8 cellular contexts compared by ENCODE assay signal in the genomic region with DNA sequence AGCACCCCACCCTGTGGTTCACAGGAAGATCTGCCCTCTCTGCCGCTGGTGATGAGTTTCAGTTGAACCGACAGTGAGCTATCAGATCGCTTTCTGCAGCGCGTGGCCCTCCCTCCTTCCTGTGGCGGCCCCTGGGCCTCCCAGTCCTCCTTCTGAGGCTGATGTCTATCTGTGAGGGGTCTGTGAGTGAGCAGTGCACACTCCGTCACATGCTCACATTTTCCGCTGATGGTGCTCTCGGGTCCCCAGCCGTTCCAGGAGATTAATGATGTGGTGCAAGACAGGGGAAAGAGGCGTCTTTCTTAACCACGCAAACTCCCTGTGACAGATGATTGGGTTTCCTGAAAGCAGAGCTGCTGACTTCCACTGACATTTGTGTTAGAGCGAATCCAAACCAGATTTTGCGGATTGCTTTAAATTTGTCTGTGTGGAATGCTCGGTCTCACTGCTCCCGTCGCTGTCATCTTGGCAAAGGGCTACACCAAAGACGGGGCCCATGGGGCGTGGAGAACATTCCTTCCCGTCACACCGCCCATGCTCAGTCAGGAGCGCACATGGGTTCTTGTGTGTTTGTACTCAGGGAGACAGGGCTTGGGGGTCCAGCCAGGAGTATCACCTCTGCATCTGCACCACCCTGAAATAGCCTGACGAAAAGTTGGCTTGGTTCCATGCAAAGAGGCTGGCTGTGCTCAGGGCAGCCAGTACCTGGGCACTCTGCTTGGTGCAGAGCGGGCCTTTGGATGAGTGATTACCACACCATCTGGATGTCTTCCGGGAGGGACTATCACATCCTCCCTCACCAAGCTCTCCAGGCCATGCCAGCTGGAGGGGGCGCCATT.
DNase-seq lines count a peak whose midpoint lies in the region; ATAC-seq and TF ChIP-seq lines count a peak whose summit lies in the region.

No MANE protein-coding gene starts in this region.

- H3K27ac Mint-ChIP-seq in natural killer cell = peak overlapping the region; percentile 57 to 61

- no peaks in the 10 kb centered on the region for H3K36me3 ChIP-seq in vagina

- no peaks in the 10 kb centered on the region for H3K36me3 Mint-ChIP-seq in natural killer cell

- no peak for TF ChIP-seq POLR2A in vagina (IDR thresholded peaks at IDR 0.05)

- H3K27me3 Mint-ChIP-seq in natural killer cell (ENCODE audit: low read depth in 2 of 2) = no peaks in the 10 kb centered on the region

- H3K27me3 ChIP-seq in vagina = no peaks in the 10 kb centered on the region

- ATAC-seq in GM21737 (IDR thresholded peaks at IDR 0.05; ENCODE audit: unreplicated experiment) = peak; percentile 81
- ATAC-seq in natural killer cell = peak; percentile 26 to 78 (median 74)

- TF ChIP-seq CTCF in coronary artery (IDR thresholded peaks at IDR 0.05) = no peak
- TF ChIP-seq CTCF in natural killer cell (IDR thresholded peaks at IDR 0.05) = no peak
- TF ChIP-seq CTCF in vagina (IDR thresholded peaks at IDR 0.05) = no peak

- intact Hi-C loops in natural killer cell (cut with micrococcal nuclease) = no loop called here
- intact Hi-C loops in vagina (cut with DNase I) = no loop called here

- H3K4me3 Mint-ChIP-seq in natural killer cell = peak overlapping the region; percentile 91

- H3K4me1 ChIP-seq in vagina = peaks cover 21% of the 10 kb centered on the region

- H3K4me3 ChIP-seq in coronary artery (peak overlapping the region; percentile 66), vagina (peak overlapping the region; percentile 21 to 26)

- peak overlapping the region in 1 of 2 donors; percentile 56 for H3K27ac ChIP-seq in coronary artery
- peak overlapping the region; percentile 63 for H3K27ac ChIP-seq in vagina

- peaks cover 5% of the 10 kb centered on the region for H3K9me3 ChIP-seq in vagina

- DNase-seq in GDM1 (lab: John Stamatoyannopoulos, UW) (peak; percentile 98), NCI-H524 treated with DMSO at 0.1 percent for 48 hours (lab: John Stamatoyannopoulos, UW) (peak; percentile 38), coronary artery (ENCODE audit: low spot score) (peak; percentile 72), natural killer cell (no peak), vagina (ENCODE audit: extremely low spot score in 2 of 2) (peak in 1 of 2 donors; percentile 87), NCI-H510A treated with DMSO at 0.1 percent for 48 hours (lab: John Stamatoyannopoulos, UW) (no peak), iPS-NIHi7 (ENCODE audit: extremely low spot score) (no peak)

- H3K9me3 Mint-ChIP-seq in natural killer cell = peaks cover under 1 to 6% of the 10 kb centered on the region in 2 donors

- H3K4me1 Mint-ChIP-seq in natural killer cell = peaks cover 17 to 19% of the 10 kb centered on the region in 2 donors

Comparison
In these comparisons a context has a peak if more than half of its experiments do, and no peak if none do; other contexts are left out.
1. DNase-seq: peak in GDM1 (single experiment), NCI-H524 treated with DMSO at 0.1 percent for 48 hours (single experiment) and coronary artery (single experiment); none in natural killer cell (single experiment), NCI-H510A treated with DMSO at 0.1 percent for 48 hours (single experiment) and iPS-NIHi7 (single experiment).